ENCODE assay signal across 8 cellular contexts in genomic region chr6:127516676-127517273, GRCh38. TPM values are rescaled to one million over a fixed set of nuclear protein-coding genes. Genes with fewer than 3 reads are reported as not detected.
DNase-seq lines count a peak whose midpoint lies in the region; ATAC-seq and TF ChIP-seq lines count a peak whose summit lies in the region.

No MANE protein-coding gene starts in this region.

- no peaks in the 10 kb centered on the region for H3K79me2 ChIP-seq in fibroblast of lung (ENCODE audit: control insufficient read depth, insufficient read depth, low read length)

- peaks cover 0 to 5% (median 0%) of the 10 kb centered on the region in 9 donors for H3K9me3 Mint-ChIP-seq in naive thymus-derived CD8-positive, alpha-beta T cell

- POLR2A ChIA-PET in naive thymus-derived CD8-positive, alpha-beta T cell (lab: Charles Lee) = no interaction called here

- no peak overlapping the region for H3K9ac ChIP-seq in fibroblast of lung (ENCODE audit: insufficient read depth, low read length)

- peaks cover 14 to 39% (median 31%) of the 10 kb centered on the region in 4 donors for H3K4me1 Mint-ChIP-seq in naive thymus-derived CD8-positive, alpha-beta T cell

- no peaks in the 10 kb centered on the region for H3K9me3 ChIP-seq in fibroblast of lung (ENCODE audit: control insufficient read depth, insufficient read depth, low read depth, low read length)
- no peaks in the 10 kb centered on the region for H3K9me3 ChIP-seq in transverse colon

- H3K4me3 Mint-ChIP-seq in naive thymus-derived CD8-positive, alpha-beta T cell = peak overlapping the region; percentile 79 to 94 (median 90)

- H3K36me3 ChIP-seq in fibroblast of lung (ENCODE audit: control insufficient read depth, insufficient read depth, low read length) = no peaks in the 10 kb centered on the region
- H3K36me3 ChIP-seq in transverse colon = no peaks in the 10 kb centered on the region

- ATAC-seq in GM19395 (IDR thresholded peaks at IDR 0.05; ENCODE audit: unreplicated experiment) (peak; percentile 72), HG03442 (IDR thresholded peaks at IDR 0.05; ENCODE audit: unreplicated experiment) (peak; percentile 69)
- peak; percentile 22 to 38 for ATAC-seq in naive thymus-derived CD8-positive, alpha-beta T cell

- H3K36me3 Mint-ChIP-seq in naive thymus-derived CD8-positive, alpha-beta T cell = peaks cover 0 to 2% (median 0%) of the 10 kb centered on the region in 3 donors

- no peak for TF ChIP-seq POLR2A in transverse colon (IDR thresholded peaks at IDR 0.05)

- H3K27ac ChIP-seq in fibroblast of lung (ENCODE audit: insufficient read depth, low read length) (no peak overlapping the region), transverse colon (peak overlapping the region in 1 of 4 donors; percentile 32)

- DNase-seq in COLO829 (ENCODE audit: low spot score) = peak; percentile 66
- peak; percentile 86 to 87 for DNase-seq in NCI-H524 (lab: John Stamatoyannopoulos, UW)
- DNase-seq in activated T-cell treated with anti-CD3 and anti-CD28 coated beads for 48 hours (ENCODE audit: low read depth) = peak; percentile 32
- DNase-seq in fibroblast of lung (ENCODE audit: low read depth in 2 of 2) = peak in 1 of 2 donors; percentile 61
- peak in 1 of 10 donors; percentile 25 for DNase-seq in naive thymus-derived CD8-positive, alpha-beta T cell
- peak; percentile 20 for DNase-seq in transverse colon

- H4K20me1 ChIP-seq in fibroblast of lung (ENCODE audit: control insufficient read depth, extremely low read depth, insufficient read depth, low read length) = no peaks in the 10 kb centered on the region

- H3K4me1 ChIP-seq in fibroblast of lung (ENCODE audit: control insufficient read depth, extremely low read depth, insufficient read depth, low read length) (no peaks in the 10 kb centered on the region), transverse colon (peaks cover 5 to 40% (median 22%) of the 10 kb centered on the region in 4 donors)

- no peak for TF ChIP-seq EP300 in transverse colon (IDR thresholded peaks at IDR 0.05; ENCODE audit: low read depth)

- peak overlapping the region; percentile 85 for H2AFZ ChIP-seq in fibroblast of lung (ENCODE audit: low read length)

- peaks cover 18 to 53% (median 37%) of the 10 kb centered on the region in 5 donors for H3K27me3 Mint-ChIP-seq in naive thymus-derived CD8-positive, alpha-beta T cell

- in situ Hi-C loops in transverse colon (cut with MboI; ENCODE audit: low pct_ligation_motif_present in 1 of 4, low pct_unique_long_range_greater_than_20kb in 1 of 4, low sequenced_read_pairs in 3 of 4) = no loop called here

- H3K4me3 ChIP-seq in fibroblast of lung (replicated peaks in 1 of 4; ENCODE audit: control extremely low read depth in 1 of 4, insufficient read depth in 1 of 4, low read depth in 3 of 4, low read length in 4 of 4) (peak overlapping the region; percentile 70 to 85 (median 74)), transverse colon (peak overlapping the region; percentile 46 to 76 (median 50))

- H3K27me3 ChIP-seq in fibroblast of lung (ENCODE audit: control insufficient read depth, insufficient read depth, low read length) (no peaks in the 10 kb centered on the region), transverse colon (peaks cover 87% of the 10 kb centered on the region)

- WGBS in transverse colon (ENCODE audit: low coverage in 1 of 2), 2 donors = 13 to 17% methylated on average over 3 to 6 of the region's 6 CpGs

- TF ChIP-seq CTCF in fibroblast of lung (conservative IDR thresholded peaks at IDR 0.05 in 1 of 2, IDR thresholded peaks at IDR 0.05 in 1 of 2; ENCODE audit: low read depth in 1 of 2, low read length in 2 of 2) (peak; percentile 49 to 73), transverse colon (IDR thresholded peaks at IDR 0.05) (peak; percentile 48 to 61 (median 57))

- intact Hi-C loops in transverse colon (cut with DNase I; ENCODE audit: low total_unique reads) = loop anchor here (10.0 kb wide), 1 partner anchor 52 kb away; no protein-coding TSS in a partner anchor

- peak overlapping the region in 3 of 10 donors; percentile 27 to 75 (median 36) for H3K27ac Mint-ChIP-seq in naive thymus-derived CD8-positive, alpha-beta T cell

- H3K4me2 ChIP-seq in fibroblast of lung (ENCODE audit: extremely low read depth, insufficient read depth, low read length) = peak overlapping the region; percentile 95

RNA-seq across cellular contexts. Expression of gene KIAA0408, which starts 57.6 kb away (rescaled TPM):
- total RNA-seq in fibroblast of lung (1.3 and 2.8 TPM in 2 replicates), transverse colon (1 to 10 TPM; 4.9 to 8.9 (median 7.3) TPM)
- polyA plus RNA-seq in fibroblast of lung = 3.0 and 4.6 TPM in 2 replicates
- polyA plus RNA-seq in fibroblast of lung (2012) = 2.3 and 2.7 TPM in 2 replicates
- 0.07 and 0.59 TPM in 2 replicates for polyA minus RNA-seq in fibroblast of lung (ENCODE audit: low replicate concordance)
- total RNA-seq in naive thymus-derived CD8-positive, alpha-beta T cell = under 1 TPM; 0.63 to 0.75 TPM
- under 1 TPM in 1 of 3 donors, not detected in 2; 0.24 TPM for polyA plus RNA-seq in naive thymus-derived CD8-positive, alpha-beta T cell
